8 cellular contexts compared by ENCODE assay signal in genomic region chr9:131277673-131278420, GRCh38. TPM values are rescaled to one million over a fixed set of nuclear protein-coding genes. Genes with fewer than 3 reads are reported as not detected.
DNase-seq lines count a peak whose midpoint lies in the region; ATAC-seq and TF ChIP-seq lines count a peak whose summit lies in the region.

No MANE protein-coding gene starts in this region.

- TF ChIP-seq CTCF in SK-N-SH (IDR thresholded peaks at IDR 0.05) (no peak), transverse colon (IDR thresholded peaks at IDR 0.05) (no peak)

- H3K4me1 ChIP-seq in SK-N-SH (ENCODE audit: control insufficient read depth in 1 of 2, insufficient read depth in 2 of 2, low read depth in 1 of 2, low read length in 1 of 2) (peaks cover 0 to 4% of the 10 kb centered on the region in 2 experiments; a peak in 1 of 4 replicates), transverse colon (peaks cover 0 to 21% (median 15%) of the 10 kb centered on the region in 4 donors)

- peak; percentile 39 for ATAC-seq in GM18502 (IDR thresholded peaks at IDR 0.05; ENCODE audit: poor library complexity, unreplicated experiment)
- peak; percentile 3 to 63 for ATAC-seq in activated naive CD4-positive, alpha-beta T cell treated with anti-CD3 and anti-CD28 coated beads, Interleukin-2, amount 50 U/mL, for 72 hours
- ATAC-seq in HG03354 (IDR thresholded peaks at IDR 0.05; ENCODE audit: poor library complexity, severe bottlenecking, unreplicated experiment), result no peak

- TF ChIP-seq EP300 in SK-N-SH (IDR thresholded peaks at IDR 0.05; ENCODE audit: borderline replicate concordance in 1 of 2, low read depth in 1 of 2, low read length in 1 of 2) (no peak), transverse colon (IDR thresholded peaks at IDR 0.05; ENCODE audit: low read depth) (no peak)

- H3K36me3 ChIP-seq in SK-N-SH (replicated peaks in 1 of 2; ENCODE audit: control insufficient read depth in 1 of 2, insufficient read depth in 2 of 2, low read length in 1 of 2), result no peaks in the 10 kb centered on the region
- H3K36me3 ChIP-seq in transverse colon, result no peaks in the 10 kb centered on the region

- peak overlapping the region; percentile 79 for H3K4me2 ChIP-seq in SK-N-SH

- 35% methylated on average over 8 of the region's 82 CpGs for WGBS in SK-N-SH (ENCODE audit: low lambda C conversion rate)
- WGBS in transverse colon (ENCODE audit: low coverage in 1 of 2), 2 donors, result 1% methylated on average over 17 of the region's 82 CpGs; no CpG with 5 or more reads in 1 of the 2 donors

- H3K9me3 ChIP-seq in SK-N-SH, result no peaks in the 10 kb centered on the region
- H3K9me3 ChIP-seq in transverse colon, result no peaks in the 10 kb centered on the region

- intact Hi-C loops in transverse colon (cut with DNase I; ENCODE audit: low total_unique reads), result no loop called here

- CTCF ChIA-PET in SK-N-SH (lab: Yijun Ruan, JAX), result interaction anchor here (3.0 kb wide), 1 partner anchor 58 kb away, joined by 13 read pairs; no protein-coding TSS in a partner anchor

- H3K27me3 ChIP-seq in SK-N-SH (ENCODE audit: insufficient read depth) (peaks cover 7% of the 10 kb centered on the region; the same call in 1 of the 2 replicates), transverse colon (peaks cover 63% of the 10 kb centered on the region)

- H3K4me3 ChIP-seq in SK-N-SH (ENCODE audit: low read depth in 2 of 2, low read length in 1 of 2), result peak overlapping the region; percentile 58 to 67
- H3K4me3 ChIP-seq in transverse colon, result peak overlapping the region; percentile 72 to 84 (median 76)

- no peaks in the 10 kb centered on the region for H3K9me2 ChIP-seq in SK-N-SH

- no peaks in the 10 kb centered on the region for H3K79me2 ChIP-seq in SK-N-SH (ENCODE audit: insufficient read depth)

- H2AFZ ChIP-seq in SK-N-SH (ENCODE audit: low read depth), result peak overlapping the region; percentile 65; the same call in 1 of the 2 replicates

- H3K27ac ChIP-seq in SK-N-SH (ENCODE audit: low read depth in 2 of 2, low read length in 1 of 2) (no peak overlapping the region; a peak in 1 of 4 replicates), transverse colon (peak overlapping the region; percentile 76 to 84 (median 82))

- in situ Hi-C loops in transverse colon (cut with MboI; ENCODE audit: low pct_ligation_motif_present in 1 of 4, low pct_unique_long_range_greater_than_20kb in 1 of 4, low sequenced_read_pairs in 3 of 4), result no loop called here

- H3K9me3 Mint-ChIP-seq in activated naive CD4-positive, alpha-beta T cell treated with anti-CD3 and anti-CD28 coated beads, Interleukin-2, amount 50 U/mL, for 72 hours, result no peaks in the 10 kb centered on the region

- H3F3A ChIP-seq in SK-N-SH (replicated peaks; ENCODE audit: insufficient read depth), result no peaks in the 10 kb centered on the region

- POLR2A ChIA-PET in SK-N-SH (lab: Yijun Ruan, JAX), result interaction anchor here (1.0 kb wide), 1 partner anchor 12 kb away, joined by 6 read pairs; the partner anchor contains the start of gene PLPP7

- TF ChIP-seq RAD21 in SK-N-SH (IDR thresholded peaks at IDR 0.05; ENCODE audit: low read length), result no peak

- DNase-seq in NAMALWA (ENCODE audit: low spot score), result peak; percentile 83
- peak; percentile 99 for DNase-seq in SK-N-SH
- DNase-seq in activated naive CD4-positive, alpha-beta T cell treated with anti-CD3 and anti-CD28 coated beads, Interleukin-2, amount 50 U/mL, for 72 hours (ENCODE audit: low spot score in 2 of 2), result peak in 1 of 2 donors; percentile 59
- DNase-seq in glomerular endothelial cell (ENCODE audit: extremely low read depth, low read depth, low spot score), result peak; percentile 22
- peak; percentile 37 for DNase-seq in non-pigmented ciliary epithelial cell (ENCODE audit: low read depth)
- DNase-seq in transverse colon, result peak; percentile 80

- H4K20me1 ChIP-seq in SK-N-SH (ENCODE audit: insufficient read depth), result no peaks in the 10 kb centered on the region

- no peak for TF ChIP-seq POLR2A in transverse colon (IDR thresholded peaks at IDR 0.05)

- peaks cover 37% of the 10 kb centered on the region in 2 donors for H3K36me3 Mint-ChIP-seq in activated naive CD4-positive, alpha-beta T cell treated with anti-CD3 and anti-CD28 coated beads, Interleukin-2, amount 50 U/mL, for 72 hours

- peak overlapping the region in 1 of 2 donors; percentile 88 for H3K27ac Mint-ChIP-seq in activated naive CD4-positive, alpha-beta T cell treated with anti-CD3 and anti-CD28 coated beads, Interleukin-2, amount 50 U/mL, for 72 hours

- H3K9ac ChIP-seq in SK-N-SH, result no peak overlapping the region

TF ChIP-seq in SK-N-SH, 30 proteins besides CTCF, POLR2A, EP300 and RAD21 (continues in another document):
- TF ChIP-seq PBX3 (IDR thresholded peaks at IDR 0.05), result no peak
- no peak for TF ChIP-seq USF2 (IDR thresholded peaks at IDR 0.05; ENCODE audit: borderline replicate concordance, low read depth, low read length)
- TF ChIP-seq MXI1 (IDR thresholded peaks at IDR 0.05; ENCODE audit: low read depth, low read length), result no peak
- TF ChIP-seq ZBTB33 (IDR thresholded peaks at IDR 0.05; ENCODE audit: borderline replicate concordance, low read depth), result no peak
- TF ChIP-seq IRF3 (IDR thresholded peaks at IDR 0.05; ENCODE audit: low read depth, low read length), result no peak
- TF ChIP-seq TAF1 (IDR thresholded peaks at IDR 0.05; ENCODE audit: borderline replicate concordance, low read depth, low read length), result no peak
- TF ChIP-seq SIN3A (IDR thresholded peaks at IDR 0.05; ENCODE audit: borderline replicate concordance, low read depth, low read length), result no peak; the same call in 1 of the 2 replicates
- TF ChIP-seq GABPA (IDR thresholded peaks at IDR 0.05; ENCODE audit: low read depth), result peak; percentile 77
- 0 out of 2 replicates have a peak, but pooled peaks have one; percentile 19 for TF ChIP-seq NRF1 (IDR thresholded peaks at IDR 0.05; ENCODE audit: low read depth, low read length)
- no peak for TF ChIP-seq POLR2AphosphoS5 (IDR thresholded peaks at IDR 0.05; ENCODE audit: low read depth, low read length)
- no peak for TF ChIP-seq FOXJ3 (CRISPR knock-in tag; IDR thresholded peaks at IDR 0.05)

RNA-seq across cellular contexts. Expression of gene FAM78A, which starts 1.5 kb away (rescaled TPM):
- 1.0 and 1.5 TPM in 2 replicates for polyA plus RNA-seq in SK-N-SH (2012; rRNA removed)
- polyA plus RNA-seq in SK-N-SH (2012; cell fraction: cytosol; rRNA removed), result 0.37 and 1.1 TPM in 2 replicates
- polyA plus RNA-seq in SK-N-SH (2012; cell fraction: nucleus; rRNA removed), result 1.00 and 1.3 TPM in 2 replicates
- 10 to 100 TPM; 23.0 to 45.7 TPM for total RNA-seq in activated naive CD4-positive, alpha-beta T cell treated with anti-CD3 and anti-CD28 coated beads, Interleukin-2, amount 50 U/mL, for 72 hours
- total RNA-seq in glomerular endothelial cell (8.2 and 25.2 TPM in 2 replicates), transverse colon (1 to 10 TPM in 3 of 4 donors, under 1 TPM in 1; 1.00 to 3.4 (median 2.2) TPM)

RNA-seq across cellular contexts. Expression of gene PLPP7, which starts 11.7 kb away (rescaled TPM):
- polyA plus RNA-seq in SK-N-SH (2012; rRNA removed), result 8.6 and 8.8 TPM in 2 replicates
- polyA plus RNA-seq in SK-N-SH (2012; cell fraction: cytosol; rRNA removed), result 4.0 and 6.4 TPM in 2 replicates
- polyA plus RNA-seq in SK-N-SH (2012; cell fraction: nucleus; rRNA removed), result 8.9 and 10.5 TPM in 2 replicates
- total RNA-seq in activated naive CD4-positive, alpha-beta T cell treated with anti-CD3 and anti-CD28 coated beads, Interleukin-2, amount 50 U/mL, for 72 hours, result under 1 TPM; 0.14 to 0.37 TPM
- total RNA-seq in glomerular endothelial cell, result 3.3 and 4.4 TPM in 2 replicates
- total RNA-seq in transverse colon, result 10 to 100 TPM in 1 of 4 donors, 1 to 10 TPM in 3; 3.0 to 10.3 (median 4.1) TPM

Comparison
In these comparisons a context has a peak if more than half of its experiments do, and no peak if none do; other contexts are left out.
1. H3K27ac ChIP-seq: peak in transverse colon (4 of 4); none in SK-N-SH (0 of 2).